In genomic region chr6:40552926-40553325, GRCh38 we compare ENCODE assay signal across 28 cellular contexts. TPM values are rescaled to one million over a fixed set of nuclear protein-coding genes. Genes with fewer than 3 reads are reported as not detected.
"Had no signal": no experiment of that assay in that cellular context is flagged by ENCODE, and none has a peak within 500 bp of the region (broad histone marks: within the 10 kb centered on the region; RNA-seq: fewer than 3 reads in every experiment).

No MANE protein-coding gene starts in this region.

- H2AFZ ChIP-seq: neural progenitor cell had no signal

- H3K36me3 ChIP-seq: esophagus squamous epithelium, gastroesophageal sphincter, neural progenitor cell, ovary, prostate gland, right lobe of liver, tibial nerve, upper lobe of right lung, vagina had no signal

- H3K9me3 ChIP-seq: esophagus squamous epithelium, gastroesophageal sphincter, mucosa of descending colon, ovary, prostate gland, right lobe of liver, testis, tibial nerve, upper lobe of right lung, vagina had no signal

- H3K4me1 ChIP-seq: esophagus squamous epithelium, gastroesophageal sphincter, prostate gland, right lobe of liver, testis, tibial nerve, upper lobe of right lung, vagina had no signal

- H3K4me3 ChIP-seq: esophagus squamous epithelium, gastroesophageal sphincter, mucosa of descending colon, neural progenitor cell, ovary, prostate gland, right lobe of liver, testis, tibial nerve, upper lobe of right lung, vagina had no signal

- H3K4me2 ChIP-seq: neural progenitor cell had no signal

- H3K9ac ChIP-seq: neural progenitor cell had no signal

- FAIRE-seq: kidney had no signal

- ATAC-seq: gastroesophageal sphincter; left colon; mucosa of descending colon; natural killer cell; right lobe of liver; stimulated activated naive B cell treated with anti-CD40 and anti-IgM and Interleukin-4, amounts not matched to agents 10 μg/mL and 1 μg/mL and 100 μg/mL, for 72 hours; stimulated activated naive CD8-positive, alpha-beta T cell treated with anti-CD3 and anti-CD28 coated beads, Interleukin-15, amount 100 ng/mL, for 72 hours; upper lobe of right lung had no signal

- H3K27me3 ChIP-seq: gastroesophageal sphincter, neural progenitor cell, ovary, right lobe of liver, testis, tibial nerve, upper lobe of right lung, vagina had no signal

- DNase-seq: effector memory CD4-positive, alpha-beta T cell; esophagus squamous epithelium; foreskin fibroblast; glutamatergic neuron; immature natural killer cell; kidney; left colon; mammary epithelial cell; mucosa of descending colon; natural killer cell; nucleus accumbens; ovary; retina; right lobe of liver; stimulated activated CD4-positive, alpha-beta T cell treated with anti-CD3 and anti-CD28 coated beads, Interleukin-2, amount 100 ng/mL, for 24 hours; stimulated activated CD4-positive, alpha-beta T cell treated with anti-CD3 and anti-CD28 coated beads, Interleukin-4, amount 100 ng/mL, for 4 hours; stimulated activated naive B cell treated with anti-CD40 and anti-IgM and Interleukin-4, amounts not matched to agents 10 μg/mL and 1 μg/mL and 100 μg/mL, for 72 hours; stimulated activated naive CD8-positive, alpha-beta T cell treated with anti-CD3 and anti-CD28 coated beads, Interleukin-15, amount 100 ng/mL, for 72 hours; testis; upper lobe of right lung had no signal

- H3K27ac ChIP-seq: epithelial cell of prostate, esophagus squamous epithelium, gastroesophageal sphincter, neural progenitor cell, ovary, prostate gland, right lobe of liver, testis, tibial nerve, upper lobe of right lung, vagina had no signal

RNA-seq across cellular contexts. Expression of gene LRFN2, which starts 34.2 kb away (rescaled TPM):
- total RNA-seq: kidney, mammary epithelial cell, myocyte, subcutaneous adipose tissue, tibial nerve, upper lobe of right lung, vagina had no signal
- polyA plus RNA-seq: mammary epithelial cell had no signal
